10 cellular contexts compared by ENCODE assay signal in genomic region chr4:145867416-145867815, GRCh38.
A peak's percentile ranks its signal among the peaks of the same experiment; 100 is the strongest.
DNase-seq lines count a peak whose midpoint lies in the region; ATAC-seq and TF ChIP-seq lines count a peak whose summit lies in the region.
"Had no signal": no experiment of that assay in that cellular context is flagged by ENCODE, and none has a peak within 500 bp of the region (broad histone marks: within the 10 kb centered on the region; RNA-seq: fewer than 3 reads in every experiment).

No MANE protein-coding gene starts in this region.

- no peak overlapping the region for H3K9ac ChIP-seq in BLaER1 treated with 17β-estradiol and CSF1 and Interleukin-3, amounts not matched to agents 10 nM and 100 nM
- H3K9ac ChIP-seq: BLaER1 had no signal

- CTCF ChIA-PET in WTC11 (lab: Charles Lee): no interaction called here

- H3K27ac Mint-ChIP-seq in WTC11 (no peak overlapping the region; the same call in 1 of the 2 replicates), glutamatergic neuron (ENCODE audit: unreplicated experiment) (peak overlapping the region; percentile 11), nephron (peak overlapping the region; percentile 82 to 92 (median 88))
- H3K27ac Mint-ChIP-seq in activated naive CD8-positive, alpha-beta T cell treated with anti-CD3 and anti-CD28 coated beads, Interleukin-2, amount 50 U/mL, for 24 hours: no peak overlapping the region
- H3K27ac Mint-ChIP-seq: CD4-positive, CD25-positive, alpha-beta regulatory T cell had no signal

- H3K36me3 ChIP-seq in BLaER1 treated with 17β-estradiol and CSF1 and Interleukin-3, amounts not matched to agents 10 nM and 100 nM: peaks cover 4 to 63% (median 41%) of the 10 kb centered on the region in 11 experiments; a peak in 15 of 22 replicates
- H3K36me3 ChIP-seq in BE2C: peaks cover 4% of the 10 kb centered on the region

- TF ChIP-seq CTCF in WTC11 (IDR thresholded peaks at IDR 0.05) (no peak), glutamatergic neuron (IDR thresholded peaks at IDR 0.05; ENCODE audit: partially characterized antibody, unreplicated experiment) (no peak), nephron (IDR thresholded peaks at IDR 0.05; ENCODE audit: unreplicated experiment in 3 of 3) (no peak), BE2C (IDR thresholded peaks at IDR 0.05; ENCODE audit: low read depth, low read length) (no peak)

- no peaks in the 10 kb centered on the region; the same call in 1 of the 2 replicates for H3K9me3 Mint-ChIP-seq in WTC11
- peaks cover 2% of the 10 kb centered on the region for H3K9me3 Mint-ChIP-seq in glutamatergic neuron (ENCODE audit: unreplicated experiment)
- no peaks in the 10 kb centered on the region for H3K9me3 Mint-ChIP-seq in nephron
- H3K9me3 Mint-ChIP-seq in activated naive CD8-positive, alpha-beta T cell treated with anti-CD3 and anti-CD28 coated beads, Interleukin-2, amount 50 U/mL, for 24 hours: no peaks in the 10 kb centered on the region

- peak overlapping the region in 8 of 11 experiments; percentile 8 to 41 (median 21); a peak in 7 of 22 replicates for H3K4me2 ChIP-seq in BLaER1 treated with 17β-estradiol and CSF1 and Interleukin-3, amounts not matched to agents 10 nM and 100 nM
- H3K4me2 ChIP-seq: BLaER1 had no signal

- H3K4me3 Mint-ChIP-seq in WTC11 (no peak overlapping the region), glutamatergic neuron (ENCODE audit: unreplicated experiment) (no peak overlapping the region), nephron (no peak overlapping the region)
- H3K4me3 Mint-ChIP-seq in activated naive CD8-positive, alpha-beta T cell treated with anti-CD3 and anti-CD28 coated beads, Interleukin-2, amount 50 U/mL, for 24 hours: no peak overlapping the region
- H3K4me3 Mint-ChIP-seq: CD4-positive, CD25-positive, alpha-beta regulatory T cell had no signal

- no peaks in the 10 kb centered on the region for H4K20me1 ChIP-seq in BLaER1 treated with 17β-estradiol and CSF1 and Interleukin-3, amounts not matched to agents 10 nM and 100 nM
- H4K20me1 ChIP-seq: BLaER1 had no signal

- POLR2A ChIA-PET in WTC11 (lab: Charles Lee): no interaction called here

- DNase-seq in WTC11 (ENCODE audit: low spot score) (no peak), glutamatergic neuron (no peak), BE2C (no peak)
- no peak for DNase-seq in activated naive CD8-positive, alpha-beta T cell treated with anti-CD3 and anti-CD28 coated beads, Interleukin-2, amount 50 U/mL, for 24 hours
- DNase-seq: CD4-positive, CD25-positive, alpha-beta regulatory T cell; HCEC 1CT had no signal

- H3K4me3 ChIP-seq in BLaER1 treated with 17β-estradiol and CSF1 and Interleukin-3, amounts not matched to agents 10 nM and 100 nM: no peak overlapping the region
- H3K4me3 ChIP-seq in BE2C (ENCODE audit: low read depth, low read length): no peak overlapping the region
- H3K4me3 ChIP-seq: BLaER1 had no signal

- H3K27me3 Mint-ChIP-seq in WTC11 (ENCODE audit: low read depth) (no peaks in the 10 kb centered on the region), glutamatergic neuron (ENCODE audit: unreplicated experiment) (peaks cover 4% of the 10 kb centered on the region), nephron (ENCODE audit: low read depth) (no peaks in the 10 kb centered on the region)
- no peaks in the 10 kb centered on the region for H3K27me3 Mint-ChIP-seq in activated naive CD8-positive, alpha-beta T cell treated with anti-CD3 and anti-CD28 coated beads, Interleukin-2, amount 50 U/mL, for 24 hours
- H3K27me3 Mint-ChIP-seq: CD4-positive, CD25-positive, alpha-beta regulatory T cell had no signal

- no peaks in the 10 kb centered on the region for H3K9me3 ChIP-seq in BLaER1 treated with 17β-estradiol and CSF1 and Interleukin-3, amounts not matched to agents 10 nM and 100 nM (replicated peaks in 1 of 11)
- H3K9me3 ChIP-seq in BE2C: no peaks in the 10 kb centered on the region
- H3K9me3 ChIP-seq: BLaER1 had no signal

- peaks cover 55% of the 10 kb centered on the region for H3K4me1 Mint-ChIP-seq in WTC11
- peaks cover 18% of the 10 kb centered on the region for H3K4me1 Mint-ChIP-seq in glutamatergic neuron (ENCODE audit: low read depth, unreplicated experiment)
- peaks cover 71% of the 10 kb centered on the region for H3K4me1 Mint-ChIP-seq in nephron
- peaks cover 54% of the 10 kb centered on the region for H3K4me1 Mint-ChIP-seq in activated naive CD8-positive, alpha-beta T cell treated with anti-CD3 and anti-CD28 coated beads, Interleukin-2, amount 50 U/mL, for 24 hours

- ATAC-seq in WTC11 (no peak), HG03025 (IDR thresholded peaks at IDR 0.05; ENCODE audit: low FRiP score, unreplicated experiment) (no peak)
- no peak for ATAC-seq in activated naive CD8-positive, alpha-beta T cell treated with anti-CD3 and anti-CD28 coated beads, Interleukin-2, amount 50 U/mL, for 24 hours

- peaks cover 7 to 26% (median 13%) of the 10 kb centered on the region in 10 experiments; a peak in 16 of 20 replicates for H3K4me1 ChIP-seq in BLaER1 treated with 17β-estradiol and CSF1 and Interleukin-3, amounts not matched to agents 10 nM and 100 nM
- H3K4me1 ChIP-seq in BE2C: no peaks in the 10 kb centered on the region; the same call in 1 of the 2 replicates

- H3K27ac ChIP-seq in BLaER1 treated with 17β-estradiol and CSF1 and Interleukin-3, amounts not matched to agents 10 nM and 100 nM: no peak overlapping the region
- H3K27ac ChIP-seq: BLaER1 had no signal

- H3K36me3 Mint-ChIP-seq in WTC11: peaks cover 22% of the 10 kb centered on the region
- no peaks in the 10 kb centered on the region for H3K36me3 Mint-ChIP-seq in glutamatergic neuron (ENCODE audit: unreplicated experiment)
- peaks cover 46% of the 10 kb centered on the region for H3K36me3 Mint-ChIP-seq in nephron (ENCODE audit: low read depth)
- peaks cover 43% of the 10 kb centered on the region for H3K36me3 Mint-ChIP-seq in activated naive CD8-positive, alpha-beta T cell treated with anti-CD3 and anti-CD28 coated beads, Interleukin-2, amount 50 U/mL, for 24 hours (ENCODE audit: low read depth)

- no peaks in the 10 kb centered on the region for H3K27me3 ChIP-seq in BLaER1 treated with 17β-estradiol and CSF1 and Interleukin-3, amounts not matched to agents 10 nM and 100 nM
- no peaks in the 10 kb centered on the region for H3K27me3 ChIP-seq in BE2C
- H3K27me3 ChIP-seq: BLaER1 had no signal

TF ChIP-seq in WTC11, 78 proteins besides CTCF, POLR2A, EP300 and RAD21:
- no peak for TF ChIP-seq ZNF263 (CRISPR knock-in tag; IDR thresholded peaks at IDR 0.05; ENCODE audit: low read depth)
- TF ChIP-seq, protein P1, sequence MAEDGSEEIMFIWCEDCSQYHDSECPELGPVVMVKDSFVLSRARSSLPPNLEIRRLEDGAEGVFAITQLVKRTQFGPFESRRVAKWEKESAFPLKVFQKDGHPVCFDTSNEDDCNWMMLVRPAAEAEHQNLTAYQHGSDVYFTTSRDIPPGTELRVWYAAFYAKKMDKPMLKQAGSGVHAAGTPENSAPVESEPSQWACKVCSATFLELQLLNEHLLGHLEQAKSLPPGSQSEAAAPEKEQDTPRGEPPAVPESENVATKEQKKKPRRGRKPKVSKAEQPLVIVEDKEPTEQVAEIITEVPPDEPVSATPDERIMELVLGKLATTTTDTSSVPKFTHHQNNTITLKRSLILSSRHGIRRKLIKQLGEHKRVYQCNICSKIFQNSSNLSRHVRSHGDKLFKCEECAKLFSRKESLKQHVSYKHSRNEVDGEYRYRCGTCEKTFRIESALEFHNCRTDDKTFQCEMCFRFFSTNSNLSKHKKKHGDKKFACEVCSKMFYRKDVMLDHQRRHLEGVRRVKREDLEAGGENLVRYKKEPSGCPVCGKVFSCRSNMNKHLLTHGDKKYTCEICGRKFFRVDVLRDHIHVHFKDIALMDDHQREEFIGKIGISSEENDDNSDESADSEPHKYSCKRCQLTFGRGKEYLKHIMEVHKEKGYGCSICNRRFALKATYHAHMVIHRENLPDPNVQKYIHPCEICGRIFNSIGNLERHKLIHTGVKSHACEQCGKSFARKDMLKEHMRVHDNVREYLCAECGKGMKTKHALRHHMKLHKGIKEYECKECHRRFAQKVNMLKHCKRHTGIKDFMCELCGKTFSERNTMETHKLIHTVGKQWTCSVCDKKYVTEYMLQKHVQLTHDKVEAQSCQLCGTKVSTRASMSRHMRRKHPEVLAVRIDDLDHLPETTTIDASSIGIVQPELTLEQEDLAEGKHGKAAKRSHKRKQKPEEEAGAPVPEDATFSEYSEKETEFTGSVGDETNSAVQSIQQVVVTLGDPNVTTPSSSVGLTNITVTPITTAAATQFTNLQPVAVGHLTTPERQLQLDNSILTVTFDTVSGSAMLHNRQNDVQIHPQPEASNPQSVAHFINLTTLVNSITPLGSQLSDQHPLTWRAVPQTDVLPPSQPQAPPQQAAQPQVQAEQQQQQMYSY (CRISPR knock-in tag; IDR thresholded peaks at IDR 0.05): peak; percentile 20; the same call in 1 of the 2 replicates
- no peak for TF ChIP-seq CBFB (CRISPR knock-in tag; IDR thresholded peaks at IDR 0.05; ENCODE audit: low read depth)
- no peak for TF ChIP-seq ZNF396 (CRISPR knock-in tag; IDR thresholded peaks at IDR 0.05; ENCODE audit: borderline replicate concordance)
TF ChIP-seq in WTC11: peak in this region for 1.

Comparison
In these comparisons a context has a peak if more than half of its experiments do, and no peak if none do; other contexts are left out.
1. H3K27ac Mint-ChIP-seq: peak in glutamatergic neuron (single experiment) and nephron (3 of 3); none in WTC11 (single experiment) and activated naive CD8-positive, alpha-beta T cell treated with anti-CD3 and anti-CD28 coated beads, Interleukin-2, amount 50 U/mL, for 24 hours (single experiment).